ENCODE assay signal across 35 cellular contexts in the genomic region with DNA sequence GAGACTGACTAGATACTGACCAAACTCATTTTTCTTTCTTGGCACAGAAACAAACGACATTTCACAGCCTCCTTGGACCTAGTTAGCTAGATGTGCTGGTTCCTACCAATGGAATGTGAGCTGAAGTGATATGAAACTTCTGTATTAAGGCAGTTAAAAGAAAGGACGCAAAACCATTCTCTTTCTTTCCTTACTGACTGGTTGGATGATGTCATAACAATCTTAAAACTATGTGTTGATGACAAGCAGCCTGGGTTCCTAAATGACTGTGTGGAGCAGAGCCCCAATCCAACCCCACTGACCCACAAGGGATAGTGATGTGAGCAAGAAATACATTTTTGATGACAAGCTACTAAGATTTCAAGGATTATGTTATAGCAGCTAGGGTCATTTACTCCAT. TPM values are rescaled to one million over a fixed set of nuclear protein-coding genes. Genes with fewer than 3 reads are reported as not detected.
DNase-seq lines count a peak whose midpoint lies in the region; ATAC-seq, FAIRE-seq and TF ChIP-seq lines count a peak whose summit lies in the region.
"Had no signal": no experiment of that assay in that cellular context is flagged by ENCODE, and none has a peak within 500 bp of the region (broad histone marks: within the 10 kb centered on the region; RNA-seq: fewer than 3 reads in every experiment).

No MANE protein-coding gene starts in this region.

- CTCF ChIA-PET in HepG2 (lab: Yijun Ruan, JAX; ENCODE audit: low intra/inter-chr PET ratio, low total read pairs), result no interaction called here
- CTCF ChIA-PET in HEK293 (lab: Yijun Ruan, JAX), result interaction anchor here (0.6 kb wide), 2 partner anchors 10 to 17 kb away, joined by 3 to 5 read pairs; no protein-coding TSS in a partner anchor

- 97% methylated on average over 2 of the region's 2 CpGs for WGBS in HepG2 (ENCODE audit: low lambda C conversion rate)
- 100% methylated on average over 2 of the region's 2 CpGs for WGBS in right lobe of liver (ENCODE audit: insufficient coverage, low coverage, low lambda C conversion rate, missing lambda C conversion rate)

- H3K27me3 ChIP-seq in HepG2 (ENCODE audit: control insufficient read depth in 1 of 2, insufficient read depth in 2 of 2, low read length in 2 of 2) (no peaks in the 10 kb centered on the region), right lobe of liver (no peaks in the 10 kb centered on the region)
- H3K27me3 ChIP-seq: BE2C; BLaER1; BLaER1 treated with 17β-estradiol and CSF1 and Interleukin-3, amounts not matched to agents 10 nM and 100 nM had no signal

- H3K4me3 Mint-ChIP-seq in chondrocyte (ENCODE audit: unreplicated experiment), result no peak overlapping the region
- H3K4me3 Mint-ChIP-seq: B cell; CD14-positive monocyte; CD4-positive, alpha-beta memory T cell; CD4-positive, alpha-beta T cell; CD4-positive, CD25-positive, alpha-beta regulatory T cell; CD8-positive, alpha-beta memory T cell; CD8-positive, alpha-beta T cell had no signal

- intact Hi-C loops in HepG2 (cut with micrococcal nuclease; ENCODE audit: unreplicated experiment), result no loop called here
- intact Hi-C loops in right lobe of liver (cut with DNase I), result no loop called here

- H3K27me3 Mint-ChIP-seq in chondrocyte (ENCODE audit: low read depth), result no peaks in the 10 kb centered on the region
- H3K27me3 Mint-ChIP-seq: B cell; CD4-positive, alpha-beta memory T cell; CD4-positive, alpha-beta T cell; CD4-positive, CD25-positive, alpha-beta regulatory T cell; CD8-positive, alpha-beta memory T cell had no signal

- TF ChIP-seq CTCF in HepG2 (CRISPR knock-in tag; IDR thresholded peaks at IDR 0.05) (no peak), right lobe of liver (IDR thresholded peaks at IDR 0.05) (no peak), HEK293 (tag by site-specific recombination; IDR thresholded peaks at IDR 0.05) (no peak), chondrocyte (IDR thresholded peaks at IDR 0.05) (no peak)

- FAIRE-seq in HepG2 (lab: Jason Lieb, UNC), result no peak
- FAIRE-seq: A204.1, A549, D721Med had no signal

- in situ Hi-C loops in HepG2 (cut with HindIII; ENCODE audit: extremely low pct_ligation_motif_present, low pct_unique_long_range_greater_than_20kb), result no loop called here

- peaks cover 20% of the 10 kb centered on the region for H3K36me3 Mint-ChIP-seq in chondrocyte (ENCODE audit: low read depth)

- POLR2A ChIA-PET in HepG2 (lab: Yijun Ruan, JAX), result no interaction called here
- POLR2A ChIA-PET in HEK293 (lab: Yijun Ruan, JAX), result no interaction called here

- TF ChIP-seq POLR2A in HepG2 (IDR thresholded peaks at IDR 0.05; ENCODE audit: insufficient read depth in 1 of 2, low read depth in 2 of 2, low read length in 2 of 2) (no peak), right lobe of liver (IDR thresholded peaks at IDR 0.05) (no peak)

- H3K4me2 ChIP-seq in HepG2 (ENCODE audit: low read depth, low read length), result no peak overlapping the region
- H3K4me2 ChIP-seq: A549; BLaER1; BLaER1 treated with 17β-estradiol and CSF1 and Interleukin-3, amounts not matched to agents 10 nM and 100 nM had no signal

- no peak overlapping the region for H3K4me3 ChIP-seq in HepG2 (replicated peaks in 1 of 3; ENCODE audit: insufficient read depth in 1 of 3, low read depth in 2 of 3, low read length in 3 of 3)
- no peak overlapping the region for H3K4me3 ChIP-seq in right lobe of liver
- H3K4me3 ChIP-seq in HEK293 (ENCODE audit: low read depth, low read length), result no peak overlapping the region
- H3K4me3 ChIP-seq: A549; BLaER1; BLaER1 treated with 17β-estradiol and CSF1 and Interleukin-3, amounts not matched to agents 10 nM and 100 nM had no signal

- no peak overlapping the region for H3K9ac ChIP-seq in HepG2 (ENCODE audit: insufficient read depth, low read depth, low read length)
- H3K9ac ChIP-seq: BLaER1; BLaER1 treated with 17β-estradiol and CSF1 and Interleukin-3, amounts not matched to agents 10 nM and 100 nM had no signal

- TF ChIP-seq RAD21 in HepG2 (CRISPR knock-in tag; IDR thresholded peaks at IDR 0.05), result no peak

- ATAC-seq in HepG2, result no peak
- ATAC-seq in right lobe of liver, result no peak
- ATAC-seq: A549; CD8-positive, alpha-beta T cell had no signal

- H3K9me3 ChIP-seq in HepG2 (ENCODE audit: low read length), result no peaks in the 10 kb centered on the region
- H3K9me3 ChIP-seq in right lobe of liver, result no peaks in the 10 kb centered on the region
- no peaks in the 10 kb centered on the region for H3K9me3 ChIP-seq in HEK293 (ENCODE audit: control insufficient read depth, insufficient read depth, low read depth, low read length)
- H3K9me3 ChIP-seq: A549, BE2C, BLaER1, Caco-2 had no signal

- no peak for TF ChIP-seq EP300 in HepG2 (IDR thresholded peaks at IDR 0.05; ENCODE audit: low read depth in 2 of 2, low read length in 2 of 2)
- TF ChIP-seq EP300 in HepG2 (CRISPR knock-in tag; IDR thresholded peaks at IDR 0.05; ENCODE audit: borderline replicate concordance), result no peak

- H3K79me2 ChIP-seq in HepG2 (ENCODE audit: insufficient read depth, low read length), result no peaks in the 10 kb centered on the region

- no TSS peak for BruUV-seq in HepG2 (replicated peaks; lab: Mats Ljungman, UMichigan)

- no peaks in the 10 kb centered on the region for H3K9me3 Mint-ChIP-seq in chondrocyte (ENCODE audit: low read depth)
- H3K9me3 Mint-ChIP-seq: CD4-positive, alpha-beta memory T cell; CD4-positive, alpha-beta T cell; CD8-positive, alpha-beta memory T cell; CD8-positive, alpha-beta T cell had no signal

- peaks cover 0 to 24% of the 10 kb centered on the region in 2 experiments; a peak in 2 of 5 replicates for H3K36me3 ChIP-seq in HepG2 (replicated peaks in 1 of 2; ENCODE audit: control insufficient read depth in 1 of 2, insufficient read depth in 2 of 2, low read length in 2 of 2)
- peaks cover 0 to 12% (median 8%) of the 10 kb centered on the region in 4 donors for H3K36me3 ChIP-seq in right lobe of liver
- peaks cover 12 to 56% of the 10 kb centered on the region in 2 experiments for H3K36me3 ChIP-seq in HEK293 (ENCODE audit: control insufficient read depth in 2 of 2, insufficient read depth in 1 of 2, low read length in 2 of 2)

- H3K4me1 Mint-ChIP-seq in chondrocyte (ENCODE audit: low read depth), result peaks cover 16% of the 10 kb centered on the region
- H3K4me1 Mint-ChIP-seq: B cell; CD14-positive monocyte; CD8-positive, alpha-beta memory T cell had no signal

- no peak overlapping the region for H2AFZ ChIP-seq in HepG2 (ENCODE audit: low read length)

- H4K20me1 ChIP-seq in HepG2 (ENCODE audit: insufficient read depth, low read length), result no peaks in the 10 kb centered on the region
- H4K20me1 ChIP-seq: BLaER1; BLaER1 treated with 17β-estradiol and CSF1 and Interleukin-3, amounts not matched to agents 10 nM and 100 nM had no signal

- peak overlapping the region; percentile 51 for H3K27ac Mint-ChIP-seq in chondrocyte (ENCODE audit: unreplicated experiment)
- H3K27ac Mint-ChIP-seq: B cell; CD14-positive monocyte; CD4-positive, alpha-beta memory T cell; CD4-positive, alpha-beta T cell; CD4-positive, CD25-positive, alpha-beta regulatory T cell; CD8-positive, alpha-beta T cell had no signal

- DNase-seq in HepG2 (ENCODE audit: low spot score) (no peak), right lobe of liver (no peak), chondrocyte (ENCODE audit: low spot score) (no peak), NCI-H1930 (lab: John Stamatoyannopoulos, UW) (no peak), NCI-H446 treated with DMSO at 0.1 percent for 48 hours (lab: John Stamatoyannopoulos, UW) (no peak)
- DNase-seq: 8988T; ACHN; AML-193; BE2C; C1 segment of cervical spinal cord; Caco-2; Calu3; CD4-positive, alpha-beta memory T cell; CD4-positive, alpha-beta T cell; CD4-positive, CD25-positive, alpha-beta regulatory T cell; CD8-positive, alpha-beta memory T cell; CD8-positive, alpha-beta T cell; COR-L47; DMS 273 treated with DMSO at 0.1 percent for 48 hours; DMS153; DMS53; DMS79; DMS79 treated with DMSO at 0.1 percent for 48 hours; DND-41; EL had no signal

- no peak overlapping the region for H3K27ac ChIP-seq in HepG2 (ENCODE audit: extremely low read length, insufficient read depth, low read length)
- no peak overlapping the region for H3K27ac ChIP-seq in right lobe of liver
- H3K27ac ChIP-seq in HEK293 (ENCODE audit: extremely low read depth, low read depth, low read length), result no peak overlapping the region
- H3K27ac ChIP-seq: 22Rv1; A549; BLaER1; BLaER1 treated with 17β-estradiol and CSF1 and Interleukin-3, amounts not matched to agents 10 nM and 100 nM; C4-2B had no signal

- H3K4me1 ChIP-seq in HepG2 (ENCODE audit: insufficient read depth, low read length) (no peaks in the 10 kb centered on the region), right lobe of liver (no peaks in the 10 kb centered on the region), HEK293 (ENCODE audit: control insufficient read depth, insufficient read depth, low read length) (no peaks in the 10 kb centered on the region)
- H3K4me1 ChIP-seq: BE2C; BLaER1; BLaER1 treated with 17β-estradiol and CSF1 and Interleukin-3, amounts not matched to agents 10 nM and 100 nM; Caco-2 had no signal

TF ChIP-seq in HepG2, 621 proteins besides CTCF, POLR2A, EP300 and RAD21 (continues in another document):
- no peak for TF ChIP-seq AHR (CRISPR knock-in tag; IDR thresholded peaks at IDR 0.05)

RNA-seq across cellular contexts. Expression of a gene that starts 35.6 kb away (rescaled TPM):
- 7.9 and 10.0 TPM in 2 replicates for total RNA-seq in HepG2 (2016; rRNA removed; fragmentation: Illumina TruSeq; extraction: Trizol)
- 7.5 and 7.8 TPM in 2 replicates for total RNA-seq in HepG2 (2016; cell fraction: cytosol; rRNA removed; fragmentation: Illumina TruSeq; extraction: Trizol; ENCODE audit: low read depth)
- total RNA-seq in HepG2 (2016; cell fraction: insoluble cytoplasmic fraction; rRNA removed; fragmentation: Illumina TruSeq; extraction: Trizol), result 6.8 and 9.9 TPM in 2 replicates
- total RNA-seq in HepG2 (2016; cell fraction: membrane; rRNA removed; fragmentation: Illumina TruSeq; extraction: Trizol), result 4.7 and 6.3 TPM in 2 replicates
- 18.6 and 20.8 TPM in 2 replicates for total RNA-seq in HepG2 (2016; cell fraction: nucleus; rRNA removed; fragmentation: Illumina TruSeq; extraction: Trizol)
- polyA plus RNA-seq in HepG2 (2011; rRNA removed), result 0.50 and 0.76 TPM in 2 replicates
- polyA plus RNA-seq in HepG2 (2011; cell fraction: cytosol; rRNA removed), result 0.12 and 0.32 TPM in 2 replicates
- polyA plus RNA-seq in HepG2 (2011; cell fraction: nucleus; rRNA removed), result 1.1 and 1.6 TPM in 2 replicates
- polyA plus RNA-seq in HepG2 (2012), result 1.1 and 1.4 TPM in 2 replicates
- polyA plus RNA-seq in HepG2 (2016; cell fraction: cytosol; fragmentation: Illumina TruSeq; extraction: Trizol; ENCODE audit: low read depth), result 0.15 and 0.70 TPM in 2 replicates
- polyA plus RNA-seq in HepG2 (2016; cell fraction: insoluble cytoplasmic fraction; fragmentation: Illumina TruSeq; extraction: Trizol; ENCODE audit: low read depth), result 6.7 and 7.9 TPM in 2 replicates
- 1.1 and 1.2 TPM in 2 replicates for polyA plus RNA-seq in HepG2 (2016; cell fraction: membrane; fragmentation: Illumina TruSeq; extraction: Trizol; ENCODE audit: low read depth)
- 13.9 and 14.9 TPM in 2 replicates for polyA plus RNA-seq in HepG2 (2016; cell fraction: nucleus; fragmentation: Illumina TruSeq; extraction: Trizol; ENCODE audit: insufficient read depth, low read depth)
- 0.04 and 0.70 TPM in 2 replicates for polyA minus RNA-seq in HepG2 (2011; rRNA and poly(A)+ RNA removed; ENCODE audit: low replicate concordance)
- 0.59 and 1.1 TPM in 2 replicates for polyA minus RNA-seq in HepG2 (2011; cell fraction: cytosol; rRNA and poly(A)+ RNA removed)
- polyA minus RNA-seq in HepG2 (2011; cell fraction: nucleus; rRNA and poly(A)+ RNA removed), result 8.1 and 10.4 TPM in 2 replicates
- total RNA-seq in right lobe of liver, result 1 to 10 TPM; 1.7 to 3.8 (median 2.5) TPM
- total RNA-seq in chondrocyte, result 4.5 to 10.1 TPM (median 5.1 TPM) in 3 replicates
